Comparison of ENCODE assay signal across 8 cellular contexts in genomic region chrX:2897690-2898623, GRCh38. TPM values are rescaled to one million over a fixed set of nuclear protein-coding genes. Genes with fewer than 3 reads are reported as not detected.
A peak's percentile ranks its signal among the peaks of the same experiment; 100 is the strongest.
DNase-seq lines count a peak whose midpoint lies in the region; ATAC-seq, FAIRE-seq and TF ChIP-seq lines count a peak whose summit lies in the region.
"Not testable (repeated sequence)": the region's sequence is repeated elsewhere in the genome, so short reads cannot be mapped to it uniquely, and the experiment has no call there.

No MANE protein-coding gene starts in this region.

- peak overlapping the region; percentile 31 for H3K27ac Mint-ChIP-seq in activated CD4-positive, alpha-beta T cell treated with anti-CD3 and anti-CD28 coated beads, Interleukin-2, amount 10 ng/mL, durations not matched to agents 7 days and 5 days

- CTCF ChIA-PET in A549 (lab: Yijun Ruan, JAX) = interaction anchor here (1.1 kb wide), 1 partner anchor 77 kb away, joined by 3 read pairs; no protein-coding TSS in a partner anchor
- CTCF ChIA-PET in activated CD4-positive, alpha-beta T cell treated with anti-CD3 and anti-CD28 coated beads, Interleukin-2, amount 10 ng/mL, durations not matched to agents 7 days and 5 days (lab: Charles Lee) = not testable (repeated sequence)

- not testable (repeated sequence) for H3K36me3 Mint-ChIP-seq in activated CD4-positive, alpha-beta T cell treated with anti-CD3 and anti-CD28 coated beads, Interleukin-2, amount 10 ng/mL, durations not matched to agents 7 days and 5 days (ENCODE audit: low read depth)

- peaks cover 12% of the 10 kb centered on the region for H3K4me1 Mint-ChIP-seq in activated CD4-positive, alpha-beta T cell treated with anti-CD3 and anti-CD28 coated beads, Interleukin-2, amount 10 ng/mL, durations not matched to agents 7 days and 5 days

- not testable (repeated sequence) for TF ChIP-seq POLR2A in A549 (IDR thresholded peaks at IDR 0.05; ENCODE audit: low read length)

- not testable (repeated sequence) for H3K27me3 Mint-ChIP-seq in activated CD4-positive, alpha-beta T cell treated with anti-CD3 and anti-CD28 coated beads, Interleukin-2, amount 10 ng/mL, durations not matched to agents 7 days and 5 days

- not testable (repeated sequence) for TF ChIP-seq EP300 in A549 (IDR thresholded peaks at IDR 0.05)

- not testable (repeated sequence) for H3K9me3 ChIP-seq in A549; kidney (ENCODE audit: control insufficient read depth in 1 of 2, low read length in 2 of 2); pancreas

- not testable (repeated sequence) for H3K9me3 Mint-ChIP-seq in activated CD4-positive, alpha-beta T cell treated with anti-CD3 and anti-CD28 coated beads, Interleukin-2, amount 10 ng/mL, durations not matched to agents 7 days and 5 days

- TF ChIP-seq RAD21 in A549 (conservative IDR thresholded peaks at IDR 0.05 in 1 of 2, IDR thresholded peaks at IDR 0.05 in 1 of 2) = not testable (repeated sequence)

- TF ChIP-seq CTCF in A549 (IDR thresholded peaks at IDR 0.05); kidney (IDR thresholded peaks at IDR 0.05; ENCODE audit: borderline replicate concordance, extremely low read depth, insufficient read depth); pancreas (IDR thresholded peaks at IDR 0.05): not testable (repeated sequence)

- H3K27ac ChIP-seq in A549 = peak overlapping the region; percentile 56 to 81
- H3K27ac ChIP-seq in kidney (ENCODE audit: low read depth in 2 of 2, low read length in 2 of 2) = peak overlapping the region; percentile 32 to 52
- peak overlapping the region; percentile 82 to 86 (median 84) for H3K27ac ChIP-seq in pancreas

- not testable (repeated sequence) for H3K9ac ChIP-seq in kidney (ENCODE audit: low read length in 2 of 2)

- 23% methylated on average over 22 of the region's 22 CpGs for WGBS in A549 (ENCODE audit: missing lambda C conversion rate)
- 4 to 5% methylated on average over 22 of the region's 22 CpGs for WGBS in pancreas, 2 donors

- peak; percentile 62 to 81 for ATAC-seq in A549
- peak; percentile 43 for ATAC-seq in GM18870 (IDR thresholded peaks at IDR 0.05; ENCODE audit: unreplicated experiment)
- peak; percentile 62 for ATAC-seq in HG03460 (IDR thresholded peaks at IDR 0.05; ENCODE audit: unreplicated experiment)
- peak; percentile 84 to 87 (median 84) for ATAC-seq in pancreas

- peak overlapping the region; percentile 76 for H3K4me2 ChIP-seq in A549

- not testable (repeated sequence) for H3K36me3 ChIP-seq in kidney (ENCODE audit: control insufficient read depth in 1 of 2, insufficient read depth in 2 of 2, low read length in 2 of 2); pancreas

- peak in 1 of 2 experiments; percentile 49 for DNase-seq in A549 (ENCODE audit: low read depth in 1 of 2, low spot score in 1 of 2)
- peak; percentile 69 for DNase-seq in NOMO-1 treated with dmso at 0.1 percent for 144 hours (lab: John Stamatoyannopoulos, UW; ENCODE audit: unreplicated experiment)
- peak; percentile 6 for DNase-seq in activated CD4-positive, alpha-beta T cell treated with anti-CD3 and anti-CD28 coated beads, Interleukin-2, amount 10 ng/mL, durations not matched to agents 7 days and 5 days
- peak; percentile 65 for DNase-seq in ecto neural progenitor cell (ENCODE audit: low spot score)
- DNase-seq in kidney = peak; percentile 80
- peak in 5 of 6 donors; percentile 73 to 91 (median 82) for DNase-seq in pancreas

- H3K27me3 ChIP-seq in pancreas = not testable (repeated sequence)

- not testable (repeated sequence) for H3K4me3 ChIP-seq in A549
- H3K4me3 ChIP-seq in kidney (ENCODE audit: low read length in 2 of 2) (peak overlapping the region in 1 of 2 donors; percentile 16), pancreas (peak overlapping the region in 2 of 4 donors; percentile 26 to 29)

- FAIRE-seq in A549 (lab: Jason Lieb, UNC) (peak; percentile 59), kidney (lab: Jason Lieb, UNC) (peak; percentile 23)
- not testable (repeated sequence) for FAIRE-seq in pancreas (lab: Jason Lieb, UNC)

- intact Hi-C loops in kidney (cut with DNase I); pancreas (cut with DNase I): not testable (repeated sequence)

- POLR2A ChIA-PET in A549 (lab: Yijun Ruan, JAX); activated CD4-positive, alpha-beta T cell treated with anti-CD3 and anti-CD28 coated beads, Interleukin-2, amount 10 ng/mL, durations not matched to agents 7 days and 5 days (lab: Charles Lee): not testable (repeated sequence)

- H3K4me1 ChIP-seq in A549 (peaks cover 40% of the 10 kb centered on the region), pancreas (peaks cover 40 to 47% (median 40%) of the 10 kb centered on the region in 3 donors)
- not testable (repeated sequence) for H3K4me1 ChIP-seq in kidney (ENCODE audit: control insufficient read depth in 1 of 2, insufficient read depth in 1 of 2, low read depth in 1 of 2, low read length in 2 of 2)

- H3K4me3 Mint-ChIP-seq in activated CD4-positive, alpha-beta T cell treated with anti-CD3 and anti-CD28 coated beads, Interleukin-2, amount 10 ng/mL, durations not matched to agents 7 days and 5 days = not testable (repeated sequence)

TF ChIP-seq in A549, 52 proteins besides CTCF, POLR2A, EP300 and RAD21:
- TF ChIP-seq MAX (IDR thresholded peaks at IDR 0.05) = 0 out of 2 replicates have a peak, but pooled peaks have one; percentile 14

RNA-seq across cellular contexts. Expression of gene ARSD, which starts 31.2 kb away (rescaled TPM):
- polyA plus RNA-seq in A549 (2011; rRNA removed) (17.4 and 22.0 TPM in 2 replicates), A549 (2017; fragmentation: RNase III; extraction: RNeasy Plus Mini Kit Qiagen cat#74134 plus additional on column Dnase treatment) (9.2 to 11.2 TPM (median 9.9 TPM) in 3 replicates), kidney (ENCODE audit: insufficient read depth, low read depth, low replicate concordance) (35.4 TPM), pancreas (10 to 100 TPM; 17.8 to 35.7 TPM)
- polyA plus RNA-seq in A549 (2012; cell fraction: cytosol; rRNA removed) = 3.9 and 5.4 TPM in 2 replicates
- polyA plus RNA-seq in A549 (2012; cell fraction: nucleus; rRNA removed) = 8.4 and 8.5 TPM in 2 replicates
- polyA minus RNA-seq in A549 (2011; rRNA and poly(A)+ RNA removed) = 24.6 and 25.8 TPM in 2 replicates
- 1 to 10 TPM; 2.5 to 2.7 TPM for total RNA-seq in activated CD4-positive, alpha-beta T cell treated with anti-CD3 and anti-CD28 coated beads, Interleukin-2, amount 10 ng/mL, durations not matched to agents 7 days and 5 days
- total RNA-seq in kidney (106 TPM), pancreas (10 to 100 TPM; 29.8 to 67.0 (median 52.2) TPM)

Comparison
In these comparisons a context has a peak if more than half of its experiments do, and no peak if none do; other contexts are left out.
1. RNA of gene ARSD, which starts 31.2 kb away (total RNA-seq): 106 TPM in kidney (single experiment) and 29.8 to 67.0 TPM in pancreas; 2.5 to 2.7 TPM in activated CD4-positive, alpha-beta T cell treated with anti-CD3 and anti-CD28 coated beads, Interleukin-2, amount 10 ng/mL, durations not matched to agents 7 days and 5 days; every median in the first group is over 4 times any median in the second.
2. Peak in every context shown above with its lines, with median percentiles within 50 percentile points of each other: ATAC-seq and H3K27ac ChIP-seq.